Comparison of ENCODE assay signal across 25 cellular contexts in genomic region chr5:67198917-67199316, GRCh38. TPM values are rescaled to one million over a fixed set of nuclear protein-coding genes. Genes with fewer than 3 reads are reported as not detected.
DNase-seq lines count a peak whose midpoint lies in the region; ATAC-seq and TF ChIP-seq lines count a peak whose summit lies in the region.
"Had no signal": no experiment of that assay in that cellular context is flagged by ENCODE, and none has a peak within 500 bp of the region (broad histone marks: within the 10 kb centered on the region; RNA-seq: fewer than 3 reads in every experiment).

No MANE protein-coding gene starts in this region.

- H3K27ac ChIP-seq in DOHH2 (ENCODE audit: low read depth, low read length): peak overlapping the region; percentile 92
- no peak overlapping the region for H3K27ac ChIP-seq in esophagus muscularis mucosa (replicated peaks in 1 of 4)
- H3K27ac ChIP-seq: ovary, tibial artery had no signal

- H3K27ac Mint-ChIP-seq in activated CD8-positive, alpha-beta memory T cell treated with anti-CD3 and anti-CD28 coated beads, Interleukin-2, amount 10 ng/mL, durations not matched to agents 7 days and 5 days: peak overlapping the region; percentile 80
- peak overlapping the region; percentile 98 for H3K27ac Mint-ChIP-seq in activated B cell treated with CpG ODN at 0.5 μM for 24 hours
- peak overlapping the region; percentile 90 for H3K27ac Mint-ChIP-seq in stimulated activated memory B cell treated with anti-CD40 and anti-IgM and Interleukin-4, amounts not matched to agents 10 μg/mL and 1 μg/mL and 100 μg/mL, for 72 hours
- H3K27ac Mint-ChIP-seq: activated T-cell treated with anti-CD3 and anti-CD28 coated beads, Interleukin-2, amount 50 U/mL, for 24 hours had no signal

- intact Hi-C loops in activated B cell treated with CpG ODN at 0.5 μM for 24 hours (cut with micrococcal nuclease) (loop anchor here (5.0 to 10.0 kb wide), 2 partner anchors 647 to 1236 kb away; no protein-coding TSS in a partner anchor), esophagus muscularis mucosa (cut with DNase I) (no loop called here)

- peaks cover 5% of the 10 kb centered on the region for H3K9me3 Mint-ChIP-seq in activated CD8-positive, alpha-beta memory T cell treated with anti-CD3 and anti-CD28 coated beads, Interleukin-2, amount 10 ng/mL, durations not matched to agents 7 days and 5 days (ENCODE audit: low read depth)
- H3K9me3 Mint-ChIP-seq in activated B cell treated with CpG ODN at 0.5 μM for 24 hours: no peaks in the 10 kb centered on the region
- H3K9me3 Mint-ChIP-seq in stimulated activated memory B cell treated with anti-CD40 and anti-IgM and Interleukin-4, amounts not matched to agents 10 μg/mL and 1 μg/mL and 100 μg/mL, for 72 hours: no peaks in the 10 kb centered on the region

- H3K4me3 ChIP-seq in DOHH2 (ENCODE audit: low read length) (peak overlapping the region; percentile 93), esophagus muscularis mucosa (no peak overlapping the region)
- H3K4me3 ChIP-seq: HAP-1, mucosa of descending colon, ovary, tibial artery had no signal

- peaks cover 62% of the 10 kb centered on the region for H3K4me1 Mint-ChIP-seq in activated CD8-positive, alpha-beta memory T cell treated with anti-CD3 and anti-CD28 coated beads, Interleukin-2, amount 10 ng/mL, durations not matched to agents 7 days and 5 days
- peaks cover 95% of the 10 kb centered on the region for H3K4me1 Mint-ChIP-seq in activated B cell treated with CpG ODN at 0.5 μM for 24 hours
- H3K4me1 Mint-ChIP-seq in stimulated activated memory B cell treated with anti-CD40 and anti-IgM and Interleukin-4, amounts not matched to agents 10 μg/mL and 1 μg/mL and 100 μg/mL, for 72 hours: peaks cover 70% of the 10 kb centered on the region

- H3K27me3 ChIP-seq in DOHH2 (ENCODE audit: control insufficient read depth, low read length) (no peaks in the 10 kb centered on the region), esophagus muscularis mucosa (no peaks in the 10 kb centered on the region)
- H3K27me3 ChIP-seq: ovary, tibial artery had no signal

- no peaks in the 10 kb centered on the region for H3K9me3 ChIP-seq in DOHH2 (ENCODE audit: control insufficient read depth, insufficient read depth, low read length)
- H3K9me3 ChIP-seq in esophagus muscularis mucosa: no peaks in the 10 kb centered on the region
- H3K9me3 ChIP-seq: mucosa of descending colon, ovary, tibial artery had no signal

- DNase-seq in activated CD8-positive, alpha-beta memory T cell treated with anti-CD3 and anti-CD28 coated beads, Interleukin-2, amount 10 ng/mL, durations not matched to agents 7 days and 5 days: no peak
- DNase-seq in activated CD8-positive, alpha-beta memory T cell treated with anti-CD3 and anti-CD28 coated beads for 24 hours: no peak
- no peak for DNase-seq in activated B cell treated with CpG ODN at 0.5 μM for 24 hours
- no peak for DNase-seq in esophagus muscularis mucosa (ENCODE audit: extremely low spot score)
- DNase-seq: ACHN; activated gamma-delta T cell; activated T-cell treated with anti-CD3 and anti-CD28 coated beads, Interleukin-2, amount 50 U/mL, for 24 hours; caudate nucleus; cortex of kidney; DMS79; erythroblast; GDM1; glutamatergic neuron; left colon; mucosa of descending colon; NCI-H146; NCI-H2107; NCI-H748 treated with DMSO at 0.1 percent for 48 hours; ovary; retina; tibial artery had no signal

- TF ChIP-seq CTCF in DOHH2 (IDR thresholded peaks at IDR 0.05; ENCODE audit: low read depth, low read length, poor library complexity, severe bottlenecking) (no peak), activated B cell treated with CpG ODN at 0.5 μM for 24 hours (IDR thresholded peaks at IDR 0.05) (no peak), esophagus muscularis mucosa (IDR thresholded peaks at IDR 0.05) (no peak)

- peaks cover 40% of the 10 kb centered on the region for H3K79me2 ChIP-seq in DOHH2 (ENCODE audit: control insufficient read depth, low read length)

- no peaks in the 10 kb centered on the region for H4K20me1 ChIP-seq in DOHH2 (ENCODE audit: control insufficient read depth, insufficient read depth, low read depth, low read length)

- H3K4me2 ChIP-seq in DOHH2 (ENCODE audit: low read length): peak overlapping the region; percentile 85

- H3K36me3 ChIP-seq in DOHH2 (ENCODE audit: control insufficient read depth, low read length) (peaks cover 21% of the 10 kb centered on the region), esophagus muscularis mucosa (no peaks in the 10 kb centered on the region)
- H3K36me3 ChIP-seq: HAP-1, ovary, tibial artery had no signal

- 91% methylated on average over 1 of the region's 1 CpG for WGBS in esophagus muscularis mucosa

- H3K27me3 Mint-ChIP-seq in activated CD8-positive, alpha-beta memory T cell treated with anti-CD3 and anti-CD28 coated beads, Interleukin-2, amount 10 ng/mL, durations not matched to agents 7 days and 5 days: no peaks in the 10 kb centered on the region
- H3K27me3 Mint-ChIP-seq in activated B cell treated with CpG ODN at 0.5 μM for 24 hours: no peaks in the 10 kb centered on the region
- no peaks in the 10 kb centered on the region for H3K27me3 Mint-ChIP-seq in stimulated activated memory B cell treated with anti-CD40 and anti-IgM and Interleukin-4, amounts not matched to agents 10 μg/mL and 1 μg/mL and 100 μg/mL, for 72 hours
- H3K27me3 Mint-ChIP-seq: activated T-cell treated with anti-CD3 and anti-CD28 coated beads, Interleukin-2, amount 50 U/mL, for 24 hours had no signal

- H3K4me1 ChIP-seq in DOHH2 (ENCODE audit: control insufficient read depth, low read length) (peaks cover 97% of the 10 kb centered on the region), esophagus muscularis mucosa (peaks cover 0 to 10% (median 4%) of the 10 kb centered on the region in 4 donors)
- H3K4me1 ChIP-seq: HAP-1 had no signal

- H3K4me3 Mint-ChIP-seq in activated CD8-positive, alpha-beta memory T cell treated with anti-CD3 and anti-CD28 coated beads, Interleukin-2, amount 10 ng/mL, durations not matched to agents 7 days and 5 days: no peak overlapping the region
- peak overlapping the region; percentile 55 for H3K4me3 Mint-ChIP-seq in activated B cell treated with CpG ODN at 0.5 μM for 24 hours
- no peak overlapping the region for H3K4me3 Mint-ChIP-seq in stimulated activated memory B cell treated with anti-CD40 and anti-IgM and Interleukin-4, amounts not matched to agents 10 μg/mL and 1 μg/mL and 100 μg/mL, for 72 hours
- H3K4me3 Mint-ChIP-seq: activated T-cell treated with anti-CD3 and anti-CD28 coated beads, Interleukin-2, amount 50 U/mL, for 24 hours had no signal

- no peak for TF ChIP-seq POLR2A in esophagus muscularis mucosa (IDR thresholded peaks at IDR 0.05; ENCODE audit: low read depth)

- TF ChIP-seq EP300 in esophagus muscularis mucosa (IDR thresholded peaks at IDR 0.05): no peak

- no peaks in the 10 kb centered on the region for H3K9me2 ChIP-seq in DOHH2 (replicated peaks; ENCODE audit: control insufficient read depth, low read length)

- peaks cover 48% of the 10 kb centered on the region for H3F3A ChIP-seq in DOHH2 (ENCODE audit: control insufficient read depth, insufficient read depth)

- CTCF ChIA-PET in activated CD8-positive, alpha-beta memory T cell treated with anti-CD3 and anti-CD28 coated beads, Interleukin-2, amount 10 ng/mL, durations not matched to agents 7 days and 5 days (lab: Charles Lee): interaction anchor here (1.4 to 24.1 kb wide), 2 partner anchors 17 to 36 kb away, joined by 3 to 521 read pairs; no protein-coding TSS in a partner anchor
- CTCF ChIA-PET in activated B cell treated with CpG ODN at 0.5 μM for 24 hours (lab: Charles Lee): interaction anchor here (1.5 kb wide), 1 partner anchor 8 kb away, joined by 4 read pairs; no protein-coding TSS in a partner anchor

- no peak for ATAC-seq in activated CD8-positive, alpha-beta memory T cell treated with anti-CD3 and anti-CD28 coated beads, Interleukin-2, amount 10 ng/mL, durations not matched to agents 7 days and 5 days
- ATAC-seq in activated B cell treated with CpG ODN at 0.5 μM for 24 hours (ENCODE audit: low read depth): no peak
- ATAC-seq in stimulated activated memory B cell treated with anti-CD40 and anti-IgM and Interleukin-4, amounts not matched to agents 10 μg/mL and 1 μg/mL and 100 μg/mL, for 72 hours: no peak
- no peak for ATAC-seq in GM18519 (IDR thresholded peaks at IDR 0.05; ENCODE audit: low FRiP score, unreplicated experiment)
- ATAC-seq: left colon, mucosa of descending colon had no signal

- peaks cover 42% of the 10 kb centered on the region for H3K36me3 Mint-ChIP-seq in activated CD8-positive, alpha-beta memory T cell treated with anti-CD3 and anti-CD28 coated beads, Interleukin-2, amount 10 ng/mL, durations not matched to agents 7 days and 5 days
- peaks cover 17% of the 10 kb centered on the region for H3K36me3 Mint-ChIP-seq in activated B cell treated with CpG ODN at 0.5 μM for 24 hours (ENCODE audit: low read depth)
- H3K36me3 Mint-ChIP-seq in stimulated activated memory B cell treated with anti-CD40 and anti-IgM and Interleukin-4, amounts not matched to agents 10 μg/mL and 1 μg/mL and 100 μg/mL, for 72 hours: peaks cover 16% of the 10 kb centered on the region

- POLR2A ChIA-PET in activated B cell treated with CpG ODN at 0.5 μM for 24 hours (lab: Charles Lee): interaction anchor here (1.5 to 16.1 kb wide), 5 partner anchors 6 to 33 kb away, joined by 3 to 228 read pairs (median 28); no protein-coding TSS in a partner anchor

RNA-seq across cellular contexts. Expression of gene CD180, which starts 2.3 kb away (rescaled TPM):
- under 1 TPM in 1 of 2 experiments, not detected in 1; 0.07 TPM for total RNA-seq in activated CD8-positive, alpha-beta memory T cell treated with anti-CD3 and anti-CD28 coated beads, Interleukin-2, amount 10 ng/mL, durations not matched to agents 7 days and 5 days
- 32.6 and 35.7 TPM in 2 replicates for total RNA-seq in activated B cell treated with CpG ODN at 0.5 μM for 24 hours
- total RNA-seq in esophagus muscularis mucosa: 1 to 10 TPM in 1 of 4 donors, under 1 TPM in 3; 0.42 to 1.8 (median 0.67) TPM

Comparison
In these comparisons a context has a peak if more than half of its experiments do, and no peak if none do; other contexts are left out.
1. RNA of gene CD180, which starts 2.3 kb away (total RNA-seq): 32.6 to 35.7 TPM in activated B cell treated with CpG ODN at 0.5 μM for 24 hours; 0.42 to 1.8 TPM in esophagus muscularis mucosa and 0.07 TPM in activated CD8-positive, alpha-beta memory T cell treated with anti-CD3 and anti-CD28 coated beads, Interleukin-2, amount 10 ng/mL, durations not matched to agents 7 days and 5 days; every median in the first group is over 10 times any median in the second.
2. Peak in every context shown above with its lines, with median percentiles within 50 percentile points of each other: H3K27ac Mint-ChIP-seq.